ENCODE assay signal across 16 cellular contexts in the genomic region with DNA sequence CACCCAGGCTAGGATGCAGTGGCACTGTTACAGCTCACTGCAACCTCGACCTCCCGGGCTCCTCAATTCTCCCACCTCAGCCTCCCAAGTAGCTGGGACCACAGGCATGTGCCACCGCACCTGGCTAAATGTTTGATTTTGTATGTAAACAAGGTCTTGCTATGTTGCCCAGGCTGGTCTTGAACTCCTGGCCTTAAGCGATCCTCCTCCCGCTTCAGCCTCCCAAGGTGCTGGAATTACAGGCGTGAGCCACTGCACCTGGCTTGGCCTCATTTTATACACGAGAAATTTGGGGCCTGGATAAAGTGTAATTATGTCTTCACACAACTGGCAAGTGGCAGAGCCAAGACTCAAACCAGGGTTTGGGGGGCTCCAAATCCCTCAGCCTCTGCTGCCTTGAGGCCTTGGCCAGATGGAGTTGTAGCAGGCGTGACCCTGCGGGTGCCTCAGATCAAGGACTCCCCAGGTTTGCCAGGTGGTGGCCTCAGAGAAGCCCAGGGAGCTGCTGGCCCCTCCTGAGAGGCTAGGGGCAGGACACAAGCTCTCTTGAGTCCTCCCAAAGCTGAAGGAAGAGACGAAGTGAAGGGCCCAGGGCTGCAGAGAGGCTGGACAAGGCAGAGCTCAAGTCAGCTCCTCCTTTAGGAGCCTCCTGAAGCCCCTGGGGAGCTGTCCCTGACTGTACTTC.
A peak's percentile ranks its signal among the peaks of the same experiment; 100 is the strongest.
DNase-seq lines count a peak whose midpoint lies in the region; ATAC-seq and TF ChIP-seq lines count a peak whose summit lies in the region.
"Had no signal": no experiment of that assay in that cellular context is flagged by ENCODE, and none has a peak within 500 bp of the region (broad histone marks: within the 10 kb centered on the region; RNA-seq: fewer than 3 reads in every experiment).

No MANE protein-coding gene starts in this region.

- no peaks in the 10 kb centered on the region for H3K27me3 Mint-ChIP-seq in stimulated activated naive CD8-positive, alpha-beta T cell treated with anti-CD3 and anti-CD28 coated beads, Interleukin-15, Interleukin-2, amounts not matched to agents 100 ng/mL and 50 ng/mL, for 24 hours
- H3K27me3 Mint-ChIP-seq: dendritic cell treated with granulocyte-macrophage colony-stimulating factor and Interleukin-4, amounts not matched to agents 40 ng/mL and 50 ng/mL, for 4 days had no signal

- no peak for TF ChIP-seq CTCF in OCI-LY7 (conservative IDR thresholded peaks at IDR 0.05; ENCODE audit: low read length)
- no peak for TF ChIP-seq CTCF in lower leg skin (IDR thresholded peaks at IDR 0.05)

- peak overlapping the region; percentile 90 for H3K4me2 ChIP-seq in OCI-LY7 (ENCODE audit: low read length)

- BruUV-seq in OCI-LY7 (replicated peaks; lab: Mats Ljungman, UMichigan): no TSS peak

- peak overlapping the region; percentile 63 for H3K27ac Mint-ChIP-seq in stimulated activated naive CD8-positive, alpha-beta T cell treated with anti-CD3 and anti-CD28 coated beads, Interleukin-15, Interleukin-2, amounts not matched to agents 100 ng/mL and 50 ng/mL, for 24 hours

- H3K9me3 ChIP-seq in OCI-LY7 (ENCODE audit: low read length): no peaks in the 10 kb centered on the region
- H3K9me3 ChIP-seq in effector memory CD4-positive, alpha-beta T cell (ENCODE audit: control insufficient read depth, low read length): no peaks in the 10 kb centered on the region
- H3K9me3 ChIP-seq: right atrium auricular region, suprapubic skin had no signal

- peaks cover 27% of the 10 kb centered on the region for H3K4me1 Mint-ChIP-seq in stimulated activated naive CD8-positive, alpha-beta T cell treated with anti-CD3 and anti-CD28 coated beads, Interleukin-15, Interleukin-2, amounts not matched to agents 100 ng/mL and 50 ng/mL, for 24 hours (ENCODE audit: low read depth)

- H3K36me3 ChIP-seq in OCI-LY7 (ENCODE audit: insufficient read depth, low read length): no peaks in the 10 kb centered on the region
- no peaks in the 10 kb centered on the region for H3K36me3 ChIP-seq in effector memory CD4-positive, alpha-beta T cell (ENCODE audit: control insufficient read depth, insufficient read depth, low read length)
- H3K36me3 ChIP-seq: right atrium auricular region had no signal

- intact Hi-C loops in OCI-LY7 (cut with micrococcal nuclease; ENCODE audit: unreplicated experiment) (no loop called here), lower leg skin (cut with DNase I; ENCODE audit: low total_unique reads) (loop anchor here (10.0 kb wide), 1 partner anchor 953 kb away; a partner anchor contains a TSS)

- H3K79me2 ChIP-seq in OCI-LY7 (ENCODE audit: insufficient read depth, low read depth, low read length): no peaks in the 10 kb centered on the region

- peak overlapping the region; percentile 64 for H3K4me3 ChIP-seq in OCI-LY7 (ENCODE audit: low read depth, low read length, poor library complexity, severe bottlenecking)
- H3K4me3 ChIP-seq in effector memory CD4-positive, alpha-beta T cell (ENCODE audit: insufficient read depth, low read depth, low read length, poor library complexity, severe bottlenecking): no peak overlapping the region
- no peak overlapping the region for H3K4me3 ChIP-seq in lower leg skin (ENCODE audit: low read depth, poor library complexity, severe bottlenecking)

- POLR2A ChIA-PET in OCI-LY7 (lab: Charles Lee): interaction anchor here (0.6 to 3.7 kb wide), 6 partner anchors 9 to 829 kb away, joined by 3 to 17 read pairs (median 4); no protein-coding TSS in a partner anchor

- H3K27me3 ChIP-seq in effector memory CD4-positive, alpha-beta T cell (replicated peaks; ENCODE audit: control insufficient read depth, insufficient read depth, low read length, poor library complexity, severe bottlenecking): no peaks in the 10 kb centered on the region
- H3K27me3 ChIP-seq: right atrium auricular region, suprapubic skin had no signal

- peaks cover 13% of the 10 kb centered on the region for H3K36me3 Mint-ChIP-seq in stimulated activated naive CD8-positive, alpha-beta T cell treated with anti-CD3 and anti-CD28 coated beads, Interleukin-15, Interleukin-2, amounts not matched to agents 100 ng/mL and 50 ng/mL, for 24 hours (ENCODE audit: low read depth)

- no peak for TF ChIP-seq POLR2A in GM18505 (IDR thresholded peaks at IDR 0.05; ENCODE audit: borderline replicate concordance, extremely low read depth, insufficient read depth, insufficient read length)
- no peak for TF ChIP-seq POLR2A in lower leg skin (IDR thresholded peaks at IDR 0.05)

- no peak overlapping the region for H3K4me3 Mint-ChIP-seq in stimulated activated naive CD8-positive, alpha-beta T cell treated with anti-CD3 and anti-CD28 coated beads, Interleukin-15, Interleukin-2, amounts not matched to agents 100 ng/mL and 50 ng/mL, for 24 hours

- H3K4me1 ChIP-seq in OCI-LY7 (ENCODE audit: insufficient read depth, low read length, poor library complexity, severe bottlenecking): peaks cover 51% of the 10 kb centered on the region
- peaks cover 4% of the 10 kb centered on the region for H3K4me1 ChIP-seq in effector memory CD4-positive, alpha-beta T cell (ENCODE audit: control insufficient read depth, insufficient read depth, low read length, poor library complexity, severe bottlenecking)

- 92 to 94% methylated on average over 10 of the region's 10 CpGs for WGBS in lower leg skin, 2 donors

- H4K20me1 ChIP-seq in OCI-LY7 (ENCODE audit: insufficient read depth, low read length): no peaks in the 10 kb centered on the region

- H2AFZ ChIP-seq in OCI-LY7 (ENCODE audit: low read length): no peak overlapping the region

- no peaks in the 10 kb centered on the region for H3K9me2 ChIP-seq in OCI-LY7 (ENCODE audit: insufficient read depth, low read length)

- H3K9me3 Mint-ChIP-seq in stimulated activated naive CD8-positive, alpha-beta T cell treated with anti-CD3 and anti-CD28 coated beads, Interleukin-15, Interleukin-2, amounts not matched to agents 100 ng/mL and 50 ng/mL, for 24 hours: no peaks in the 10 kb centered on the region
- H3K9me3 Mint-ChIP-seq: dendritic cell treated with granulocyte-macrophage colony-stimulating factor and Interleukin-4, amounts not matched to agents 40 ng/mL and 50 ng/mL, for 4 days had no signal

- H3K27ac ChIP-seq in OCI-LY7 (ENCODE audit: low read depth, low read length, poor library complexity, severe bottlenecking): peak overlapping the region; percentile 77
- H3K27ac ChIP-seq in effector memory CD4-positive, alpha-beta T cell (ENCODE audit: insufficient read depth, low read length, poor library complexity, severe bottlenecking): peak overlapping the region; percentile 37
- H3K27ac ChIP-seq: right atrium auricular region, suprapubic skin had no signal

- CTCF ChIA-PET in OCI-LY7 (lab: Charles Lee; ENCODE audit: unreplicated experiment): interaction anchor here (1.6 to 2.5 kb wide), 2 partner anchors 11 to 185 kb away, joined by 3 to 11 read pairs; no protein-coding TSS in a partner anchor

- no peak for ATAC-seq in stimulated activated naive CD8-positive, alpha-beta T cell treated with anti-CD3 and anti-CD28 coated beads, Interleukin-15, Interleukin-2, amounts not matched to agents 100 U/mL and 50 U/mL, for 24 hours
- no peak for ATAC-seq in GM18505 (IDR thresholded peaks at IDR 0.05; ENCODE audit: unreplicated experiment)

- DNase-seq in stimulated activated naive CD8-positive, alpha-beta T cell treated with anti-CD3 and anti-CD28 coated beads, Interleukin-15, Interleukin-2, amounts not matched to agents 100 U/mL and 50 U/mL, for 24 hours: no peak
- DNase-seq in OCI-LY7 (ENCODE audit: low spot score) (no peak), cerebellum (ENCODE audit: low spot score) (no peak), NCI-H524 treated with DMSO at 0.1 percent for 48 hours (lab: John Stamatoyannopoulos, UW) (no peak), lower leg skin (ENCODE audit: low spot score in 2 of 2) (no peak)
- no peak for DNase-seq in effector memory CD4-positive, alpha-beta T cell
- DNase-seq: activated effector memory CD4-positive, alpha-beta T cell treated with Interleukin-2 at 50 U/mL for 16 hours; islet precursor cell; NCI-H2227 treated with DMSO at 0.1 percent for 48 hours; occipital lobe; T1000 had no signal
